In genomic region chr9:129163753-129164152, GRCh38 we compare ENCODE assay signal across 16 cellular contexts. TPM values are rescaled to one million over a fixed set of nuclear protein-coding genes. Genes with fewer than 3 reads are reported as not detected.
DNase-seq lines count a peak whose midpoint lies in the region; ATAC-seq and TF ChIP-seq lines count a peak whose summit lies in the region.
"Had no signal": no experiment of that assay in that cellular context is flagged by ENCODE, and none has a peak within 500 bp of the region (broad histone marks: within the 10 kb centered on the region; RNA-seq: fewer than 3 reads in every experiment).

No MANE protein-coding gene starts in this region.

- no peak overlapping the region for H3K9ac ChIP-seq in endodermal cell (ENCODE audit: extremely low read depth, low read length, poor library complexity, severe bottlenecking)

- CTCF ChIA-PET in RWPE1 (lab: Yijun Ruan, JAX), result interaction anchor here (1.7 to 2.4 kb wide), 3 partner anchors 10 to 25 kb away, joined by 5 to 11 read pairs (median 5); no protein-coding TSS in a partner anchor

- intact Hi-C loops in thyroid gland (cut with DNase I), result no loop called here

- no peak for DNase-seq in RWPE1 (ENCODE audit: low spot score)
- DNase-seq in endodermal cell, result no peak
- DNase-seq in thyroid gland, result no peak
- no peak for DNase-seq in effector memory CD4-positive, alpha-beta T cell
- DNase-seq: activated CD4-positive, alpha-beta T cell treated with anti-CD3 and anti-CD28 coated beads for 36 hours; activated naive CD4-positive, alpha-beta T cell treated with anti-CD3 and anti-CD28 coated beads, Interleukin-2, amount 10 ng/mL, durations not matched to agents 7 days and 5 days; DMS79; NCI-H1092 treated with DMSO at 0.1 percent for 48 hours; NCI-H2227 treated with DMSO at 0.1 percent for 48 hours; SHP77 had no signal

- 91 to 92% methylated on average over 9 to 10 of the region's 10 CpGs for WGBS in endodermal cell (ENCODE audit: insufficient coverage in 1 of 2, insufficient read length in 1 of 2), 2 experiments
- 82 to 100% methylated on average over 3 to 7 of the region's 10 CpGs for WGBS in thyroid gland, 2 donors

- TF ChIP-seq CTCF in RWPE1 (conservative IDR thresholded peaks at IDR 0.05; ENCODE audit: low read depth) (no peak), endodermal cell (conservative IDR thresholded peaks at IDR 0.05) (no peak), nephron (IDR thresholded peaks at IDR 0.05; ENCODE audit: unreplicated experiment in 3 of 3) (no peak), thyroid gland (IDR thresholded peaks at IDR 0.05) (no peak)

- ATAC-seq in GM21825 (IDR thresholded peaks at IDR 0.05; ENCODE audit: unreplicated experiment), result no peak
- no peak for ATAC-seq in GM19035 (IDR thresholded peaks at IDR 0.05; ENCODE audit: unreplicated experiment)
- ATAC-seq in GM18517 (IDR thresholded peaks at IDR 0.05; ENCODE audit: unreplicated experiment), result no peak
- ATAC-seq: activated CD4-positive, alpha-beta T cell treated with anti-CD3 and anti-CD28 coated beads for 36 hours had no signal

- H3K4me3 Mint-ChIP-seq in endodermal cell, result no peak overlapping the region
- H3K4me3 Mint-ChIP-seq in nephron, result no peak overlapping the region
- H3K4me3 Mint-ChIP-seq: activated CD4-positive, alpha-beta T cell treated with anti-CD3 and anti-CD28 coated beads for 36 hours; activated naive CD4-positive, alpha-beta T cell treated with anti-CD3 and anti-CD28 coated beads, Interleukin-2, amount 10 ng/mL, durations not matched to agents 7 days and 5 days; CD14-positive monocyte; IgD-negative memory B cell had no signal

- H3K27ac Mint-ChIP-seq in endodermal cell (no peak overlapping the region), nephron (peak overlapping the region in 2 of 3 experiments; percentile 97 to 98)
- H3K27ac Mint-ChIP-seq: activated CD4-positive, alpha-beta T cell treated with anti-CD3 and anti-CD28 coated beads for 36 hours; activated naive CD4-positive, alpha-beta T cell treated with anti-CD3 and anti-CD28 coated beads, Interleukin-2, amount 10 ng/mL, durations not matched to agents 7 days and 5 days; IgD-negative memory B cell had no signal

- H3K36me3 ChIP-seq in endodermal cell (ENCODE audit: control insufficient read depth, insufficient read depth, low read length) (no peaks in the 10 kb centered on the region), thyroid gland (no peaks in the 10 kb centered on the region)
- no peaks in the 10 kb centered on the region for H3K36me3 ChIP-seq in effector memory CD4-positive, alpha-beta T cell (ENCODE audit: control insufficient read depth, insufficient read depth, low read length)

- H3K4me1 ChIP-seq in endodermal cell (ENCODE audit: control insufficient read depth, insufficient read depth, low read length) (peaks cover 3% of the 10 kb centered on the region), thyroid gland (peaks cover 25% of the 10 kb centered on the region in 2 donors)
- H3K4me1 ChIP-seq in effector memory CD4-positive, alpha-beta T cell (ENCODE audit: control insufficient read depth, insufficient read depth, low read length, poor library complexity, severe bottlenecking), result peaks cover 9% of the 10 kb centered on the region

- POLR2A ChIA-PET in RWPE1 (lab: Yijun Ruan, JAX; ENCODE audit: low non-redundant PET), result no interaction called here

- peaks cover 3% of the 10 kb centered on the region for H3K36me3 Mint-ChIP-seq in endodermal cell (ENCODE audit: low read depth)
- H3K36me3 Mint-ChIP-seq in nephron (ENCODE audit: low read depth), result peaks cover 4% of the 10 kb centered on the region
- H3K36me3 Mint-ChIP-seq: activated naive CD4-positive, alpha-beta T cell treated with anti-CD3 and anti-CD28 coated beads, Interleukin-2, amount 10 ng/mL, durations not matched to agents 7 days and 5 days had no signal

- H3K27ac ChIP-seq in RWPE1 (peak overlapping the region; percentile 40), endodermal cell (ENCODE audit: low read depth, low read length) (peak overlapping the region; percentile 40), thyroid gland (peak overlapping the region in 2 of 3 donors; percentile 29 to 46)
- no peak overlapping the region for H3K27ac ChIP-seq in effector memory CD4-positive, alpha-beta T cell (ENCODE audit: insufficient read depth, low read length, poor library complexity, severe bottlenecking)

- H3K9me3 Mint-ChIP-seq in endodermal cell (no peaks in the 10 kb centered on the region), nephron (peaks cover 3% of the 10 kb centered on the region)
- H3K9me3 Mint-ChIP-seq: activated naive CD4-positive, alpha-beta T cell treated with anti-CD3 and anti-CD28 coated beads, Interleukin-2, amount 10 ng/mL, durations not matched to agents 7 days and 5 days; IgD-negative memory B cell had no signal

- H3K4me3 ChIP-seq in endodermal cell (ENCODE audit: low read length) (no peak overlapping the region), thyroid gland (replicated peaks in 1 of 3) (no peak overlapping the region)
- no peak overlapping the region for H3K4me3 ChIP-seq in effector memory CD4-positive, alpha-beta T cell (ENCODE audit: insufficient read depth, low read depth, low read length, poor library complexity, severe bottlenecking)

- H3K9me3 ChIP-seq in endodermal cell (ENCODE audit: control insufficient read depth, low read length), result no peaks in the 10 kb centered on the region
- H3K9me3 ChIP-seq in thyroid gland, result no peaks in the 10 kb centered on the region
- no peaks in the 10 kb centered on the region for H3K9me3 ChIP-seq in effector memory CD4-positive, alpha-beta T cell (ENCODE audit: control insufficient read depth, low read length)

- peaks cover 12% of the 10 kb centered on the region for H3K4me1 Mint-ChIP-seq in endodermal cell
- peaks cover 29% of the 10 kb centered on the region for H3K4me1 Mint-ChIP-seq in nephron

- H3K27me3 Mint-ChIP-seq in endodermal cell (ENCODE audit: insufficient read depth) (no peaks in the 10 kb centered on the region), nephron (ENCODE audit: low read depth) (no peaks in the 10 kb centered on the region)
- H3K27me3 Mint-ChIP-seq: activated CD4-positive, alpha-beta T cell treated with anti-CD3 and anti-CD28 coated beads for 36 hours; activated naive CD4-positive, alpha-beta T cell treated with anti-CD3 and anti-CD28 coated beads, Interleukin-2, amount 10 ng/mL, durations not matched to agents 7 days and 5 days had no signal

- TF ChIP-seq POLR2A in thyroid gland (IDR thresholded peaks at IDR 0.05), result no peak

- H3K27me3 ChIP-seq in endodermal cell (ENCODE audit: control insufficient read depth, insufficient read depth, low read length, poor library complexity, severe bottlenecking) (no peaks in the 10 kb centered on the region), thyroid gland (no peaks in the 10 kb centered on the region)
- H3K27me3 ChIP-seq in effector memory CD4-positive, alpha-beta T cell (replicated peaks; ENCODE audit: control insufficient read depth, insufficient read depth, low read length, poor library complexity, severe bottlenecking), result no peaks in the 10 kb centered on the region

RNA-seq across cellular contexts. Expression of gene IER5L, which starts 14.3 kb away (rescaled TPM):
- total RNA-seq in endodermal cell (1 to 10 TPM; 6.8 to 8.1 TPM), thyroid gland (10 to 100 TPM in 3 of 4 donors, 1 to 10 TPM in 1; 7.8 to 20.2 (median 12.6) TPM)
- polyA plus RNA-seq in endodermal cell (2013, experiment 1 of 2), result 48.3 TPM
- polyA plus RNA-seq in endodermal cell (2013, experiment 2 of 2), result 51.1 TPM
- polyA plus RNA-seq: IgD-negative memory B cell had no signal

RNA-seq across cellular contexts. Expression of gene PTPA, which starts 52.5 kb away (rescaled TPM):
- total RNA-seq in endodermal cell (100 to 1,000 TPM; 134 to 139 TPM), thyroid gland (100 to 1,000 TPM in 2 of 4 donors, 10 to 100 TPM in 2; 45.0 to 117 (median 89.5) TPM)
- polyA plus RNA-seq in endodermal cell (2013, experiment 1 of 2), result 105 TPM
- polyA plus RNA-seq in endodermal cell (2013, experiment 2 of 2), result 96.3 TPM

RNA-seq across cellular contexts. Expression of gene CRAT, which starts 53.2 kb away (rescaled TPM):
- 10 to 100 TPM; 17.2 to 17.5 TPM for total RNA-seq in endodermal cell
- 25.3 TPM for polyA plus RNA-seq in endodermal cell (2013, experiment 1 of 2)
- polyA plus RNA-seq in endodermal cell (2013, experiment 2 of 2), result 24.3 TPM
- total RNA-seq in thyroid gland, result 10 to 100 TPM; 44.0 to 59.0 (median 54.1) TPM
